Comparison of ENCODE assay signal across 6 cellular contexts in genomic region chr5:69343083-69343482, GRCh38.
"Had no signal": no experiment of that assay in that cellular context is flagged by ENCODE, and none has a peak within 500 bp of the region (broad histone marks: within the 10 kb centered on the region; RNA-seq: fewer than 3 reads in every experiment).

No MANE protein-coding gene starts in this region.

- H3K27ac ChIP-seq: HL-60 had no signal

- ATAC-seq: HepG2, K562 had no signal

- H3K4me3 ChIP-seq: K562 had no signal

- DNase-seq: IMR-90, KBM-7, KG1 had no signal
